ENCODE assay signal across 17 cellular contexts in genomic region chr3:9817437-9817836, GRCh38. TPM values are rescaled to one million over a fixed set of nuclear protein-coding genes. Genes with fewer than 3 reads are reported as not detected.
DNase-seq lines count a peak whose midpoint lies in the region; ATAC-seq and TF ChIP-seq lines count a peak whose summit lies in the region.
"Had no signal": no experiment of that assay in that cellular context is flagged by ENCODE, and none has a peak within 500 bp of the region (broad histone marks: within the 10 kb centered on the region; RNA-seq: fewer than 3 reads in every experiment).

No MANE protein-coding gene starts in this region.

- TF ChIP-seq CTCF in mammary epithelial cell (conservative IDR thresholded peaks at IDR 0.05 in 1 of 2, IDR thresholded peaks at IDR 0.05 in 1 of 2; ENCODE audit: extremely low read depth in 1 of 2, insufficient read depth in 1 of 2, low read depth in 1 of 2, low read length in 2 of 2): no peak
- TF ChIP-seq CTCF in prostate gland (IDR thresholded peaks at IDR 0.05): no peak
- no peak for TF ChIP-seq CTCF in Calu3 (IDR thresholded peaks at IDR 0.05; ENCODE audit: unreplicated experiment)

- no peaks in the 10 kb centered on the region for H3K9me3 Mint-ChIP-seq in activated T-helper 17 cell treated with anti-CD3 and anti-CD28 coated beads, Interleukin-2, amount 50 U/mL, for 72 hours
- no peaks in the 10 kb centered on the region for H3K9me3 Mint-ChIP-seq in stimulated activated effector memory CD8-positive, alpha-beta T cell treated with anti-CD3 and anti-CD28 coated beads, Interleukin-12 subunit alpha, Interleukin-12 subunit beta, amount 100 ng/mL, for 72 hours
- H3K9me3 Mint-ChIP-seq in CD4-positive, alpha-beta memory T cell: peaks cover 0 to 2% (median 0%) of the 10 kb centered on the region in 8 donors
- no peaks in the 10 kb centered on the region for H3K9me3 Mint-ChIP-seq in Calu3 (ENCODE audit: low read depth, unreplicated experiment)
- H3K9me3 Mint-ChIP-seq: IgD-negative memory B cell had no signal

- BruUV-seq in mammary epithelial cell (replicated peaks; lab: Mats Ljungman, UMichigan) (no TSS peak), Calu3 (replicated peaks; lab: Mats Ljungman, UMichigan) (no TSS peak)

- no peak overlapping the region for H3K27ac Mint-ChIP-seq in activated T-helper 17 cell treated with anti-CD3 and anti-CD28 coated beads, Interleukin-2, amount 50 U/mL, for 72 hours
- H3K27ac Mint-ChIP-seq in stimulated activated effector memory CD8-positive, alpha-beta T cell treated with anti-CD3 and anti-CD28 coated beads, Interleukin-12 subunit alpha, Interleukin-12 subunit beta, amount 100 ng/mL, for 72 hours: no peak overlapping the region
- H3K27ac Mint-ChIP-seq in CD4-positive, alpha-beta memory T cell: no peak overlapping the region
- H3K27ac Mint-ChIP-seq in Calu3 (ENCODE audit: unreplicated experiment): no peak overlapping the region
- H3K27ac Mint-ChIP-seq: B cell; CD4-positive, CD25-positive, alpha-beta regulatory T cell; IgD-negative memory B cell had no signal

- dilution Hi-C loops in mammary epithelial cell (cut with HindIII; ENCODE audit: low sequenced_read_pairs): loop anchor here (5.0 kb wide), 3 partner anchors 35 to 465 kb away; no protein-coding TSS in a partner anchor

- H3K36me3 Mint-ChIP-seq in activated T-helper 17 cell treated with anti-CD3 and anti-CD28 coated beads, Interleukin-2, amount 50 U/mL, for 72 hours (ENCODE audit: low read depth): peaks cover 18% of the 10 kb centered on the region
- H3K36me3 Mint-ChIP-seq in stimulated activated effector memory CD8-positive, alpha-beta T cell treated with anti-CD3 and anti-CD28 coated beads, Interleukin-12 subunit alpha, Interleukin-12 subunit beta, amount 100 ng/mL, for 72 hours: peaks cover 21% of the 10 kb centered on the region
- H3K36me3 Mint-ChIP-seq in CD4-positive, alpha-beta memory T cell: peaks cover 0 to 8% of the 10 kb centered on the region in 2 donors
- peaks cover 7% of the 10 kb centered on the region for H3K36me3 Mint-ChIP-seq in Calu3 (ENCODE audit: insufficient read depth, unreplicated experiment)

- H3K9ac ChIP-seq in GM23248 (no peak overlapping the region), mammary epithelial cell (ENCODE audit: insufficient read depth, low read length) (no peak overlapping the region)
- H3K9ac ChIP-seq: BLaER1 treated with 17β-estradiol and CSF1 and Interleukin-3, amounts not matched to agents 10 nM and 100 nM had no signal

- H3K27me3 ChIP-seq in GM23248 (replicated peaks; ENCODE audit: insufficient read depth) (no peaks in the 10 kb centered on the region), mammary epithelial cell (ENCODE audit: insufficient read depth, low read length) (no peaks in the 10 kb centered on the region), prostate gland (replicated peaks; ENCODE audit: insufficient read depth) (no peaks in the 10 kb centered on the region)
- H3K27me3 ChIP-seq in CD4-positive, alpha-beta memory T cell (ENCODE audit: insufficient read depth, low read length): no peaks in the 10 kb centered on the region
- H3K27me3 ChIP-seq: BLaER1 treated with 17β-estradiol and CSF1 and Interleukin-3, amounts not matched to agents 10 nM and 100 nM had no signal

- in situ Hi-C loops in GM23248 (cut with MboI): no loop called here
- in situ Hi-C loops in mammary epithelial cell (cut with MboI; ENCODE audit: low sequenced_read_pairs in 2 of 2): no loop called here

- CTCF ChIA-PET in mammary epithelial cell (lab: Charles Lee; ENCODE audit: low non-redundant PET) (no interaction called here), Calu3 (lab: Charles Lee) (no interaction called here)
- CTCF ChIA-PET in CD4-positive, alpha-beta memory T cell (lab: Charles Lee; ENCODE audit: partially characterized antibody): interaction anchor here (1.4 kb wide), 1 partner anchor 10 kb away, joined by 5 read pairs; no protein-coding TSS in a partner anchor

- DNase-seq in GM23248 (peak; percentile 23), mammary epithelial cell (peak; percentile 74), prostate gland (ENCODE audit: low spot score) (no peak), Calu3 (no peak)
- no peak for DNase-seq in stimulated activated effector memory CD8-positive, alpha-beta T cell treated with anti-CD3 and anti-CD28 coated beads, Interleukin-12 subunit alpha, Interleukin-12 subunit beta, amount 100 ng/mL, for 72 hours (ENCODE audit: low spot score in 2 of 2)
- no peak for DNase-seq in CD4-positive, alpha-beta memory T cell
- DNase-seq: CD4-positive, CD25-positive, alpha-beta regulatory T cell; DMS79 treated with DMSO at 0.1 percent for 48 hours; GF-D8; KG1 had no signal

- no peaks in the 10 kb centered on the region for H3K27me3 Mint-ChIP-seq in activated T-helper 17 cell treated with anti-CD3 and anti-CD28 coated beads, Interleukin-2, amount 50 U/mL, for 72 hours
- H3K27me3 Mint-ChIP-seq in CD4-positive, alpha-beta memory T cell: no peaks in the 10 kb centered on the region
- H3K27me3 Mint-ChIP-seq in Calu3 (ENCODE audit: unreplicated experiment): no peaks in the 10 kb centered on the region
- H3K27me3 Mint-ChIP-seq: B cell; CD4-positive, CD25-positive, alpha-beta regulatory T cell; IgD-negative memory B cell had no signal

- peak; percentile 21 for ATAC-seq in activated T-helper 17 cell treated with anti-CD3 and anti-CD28 coated beads, Interleukin-2, amount 50 U/mL, for 72 hours (replicated peaks)
- ATAC-seq in stimulated activated effector memory CD8-positive, alpha-beta T cell treated with anti-CD3 and anti-CD28 coated beads, Interleukin-12 subunit alpha, Interleukin-12 subunit beta, amount 100 ng/mL, for 72 hours: peak; percentile 44
- no peak for ATAC-seq in GM21367 (IDR thresholded peaks at IDR 0.05; ENCODE audit: unreplicated experiment)
- ATAC-seq: HepG2 had no signal

- H4K20me1 ChIP-seq in GM23248 (ENCODE audit: insufficient read depth): no peaks in the 10 kb centered on the region
- H4K20me1 ChIP-seq in mammary epithelial cell (ENCODE audit: insufficient read depth, low read length): no peaks in the 10 kb centered on the region
- H4K20me1 ChIP-seq: BLaER1 treated with 17β-estradiol and CSF1 and Interleukin-3, amounts not matched to agents 10 nM and 100 nM had no signal

- no peaks in the 10 kb centered on the region for H3K9me3 ChIP-seq in GM23248 (ENCODE audit: low read depth)
- H3K9me3 ChIP-seq in mammary epithelial cell (replicated peaks; ENCODE audit: insufficient read depth, low read length): no peaks in the 10 kb centered on the region
- H3K9me3 ChIP-seq in CD4-positive, alpha-beta memory T cell (ENCODE audit: control insufficient read depth in 1 of 2, low read length in 2 of 2): no peaks in the 10 kb centered on the region
- no peaks in the 10 kb centered on the region for H3K9me3 ChIP-seq in prostate gland
- H3K9me3 ChIP-seq: BLaER1 treated with 17β-estradiol and CSF1 and Interleukin-3, amounts not matched to agents 10 nM and 100 nM; HAP-1 had no signal

- no peak overlapping the region for H3K4me3 Mint-ChIP-seq in activated T-helper 17 cell treated with anti-CD3 and anti-CD28 coated beads, Interleukin-2, amount 50 U/mL, for 72 hours
- no peak overlapping the region for H3K4me3 Mint-ChIP-seq in stimulated activated effector memory CD8-positive, alpha-beta T cell treated with anti-CD3 and anti-CD28 coated beads, Interleukin-12 subunit alpha, Interleukin-12 subunit beta, amount 100 ng/mL, for 72 hours
- H3K4me3 Mint-ChIP-seq in CD4-positive, alpha-beta memory T cell: no peak overlapping the region
- no peak overlapping the region for H3K4me3 Mint-ChIP-seq in Calu3 (ENCODE audit: low read depth, unreplicated experiment)
- H3K4me3 Mint-ChIP-seq: B cell, IgD-negative memory B cell had no signal

- peaks cover 3% of the 10 kb centered on the region; the same call in 1 of the 2 replicates for H3K36me3 ChIP-seq in GM23248 (ENCODE audit: low read depth)
- H3K36me3 ChIP-seq in mammary epithelial cell (ENCODE audit: insufficient read depth, low read length): no peaks in the 10 kb centered on the region
- H3K36me3 ChIP-seq in CD4-positive, alpha-beta memory T cell (ENCODE audit: insufficient read depth, low read length): no peaks in the 10 kb centered on the region
- no peaks in the 10 kb centered on the region for H3K36me3 ChIP-seq in prostate gland

- 83 to 85% methylated on average over 6 of the region's 6 CpGs for WGBS in GM23248 (ENCODE audit: low coverage in 1 of 2, low lambda C conversion rate in 2 of 2, missing lambda C conversion rate in 2 of 2), 2 experiments
- 6% methylated on average over 6 of the region's 6 CpGs for WGBS in mammary epithelial cell (ENCODE audit: low coverage, missing lambda C conversion rate)
- 86% methylated on average over 6 of the region's 6 CpGs for WGBS in prostate gland

- no peak overlapping the region for H3K4me2 ChIP-seq in GM23248 (ENCODE audit: unreplicated experiment)
- H3K4me2 ChIP-seq in mammary epithelial cell (ENCODE audit: insufficient read depth, low read depth, low read length): no peak overlapping the region
- H3K4me2 ChIP-seq: BLaER1 treated with 17β-estradiol and CSF1 and Interleukin-3, amounts not matched to agents 10 nM and 100 nM had no signal

- POLR2A ChIA-PET in CD4-positive, alpha-beta memory T cell (lab: Charles Lee; ENCODE audit: partially characterized antibody): interaction anchor here (1.4 kb wide), 1 partner anchor 25 kb away, joined by 4 read pairs; the partner anchor contains the start of genes ARPC4 and TADA3

- H3K79me2 ChIP-seq in GM23248 (ENCODE audit: insufficient read depth) (no peaks in the 10 kb centered on the region), mammary epithelial cell (ENCODE audit: insufficient read depth, low read length) (no peaks in the 10 kb centered on the region)

- peaks cover 6% of the 10 kb centered on the region for H3K4me1 Mint-ChIP-seq in activated T-helper 17 cell treated with anti-CD3 and anti-CD28 coated beads, Interleukin-2, amount 50 U/mL, for 72 hours
- H3K4me1 Mint-ChIP-seq in stimulated activated effector memory CD8-positive, alpha-beta T cell treated with anti-CD3 and anti-CD28 coated beads, Interleukin-12 subunit alpha, Interleukin-12 subunit beta, amount 100 ng/mL, for 72 hours: no peaks in the 10 kb centered on the region
- peaks cover 0 to 4% (median 0%) of the 10 kb centered on the region in 4 donors for H3K4me1 Mint-ChIP-seq in CD4-positive, alpha-beta memory T cell
- H3K4me1 Mint-ChIP-seq in Calu3 (ENCODE audit: low read depth, unreplicated experiment): no peaks in the 10 kb centered on the region
- H3K4me1 Mint-ChIP-seq: B cell, IgD-negative memory B cell had no signal

- H3K27ac ChIP-seq in GM23248 (no peak overlapping the region), mammary epithelial cell (ENCODE audit: insufficient read depth, low read depth, low read length) (no peak overlapping the region), prostate gland (no peak overlapping the region)
- no peak overlapping the region for H3K27ac ChIP-seq in CD4-positive, alpha-beta memory T cell (ENCODE audit: low read depth, low read length)
- H3K27ac ChIP-seq: BLaER1 treated with 17β-estradiol and CSF1 and Interleukin-3, amounts not matched to agents 10 nM and 100 nM had no signal

- intact Hi-C loops in mammary epithelial cell (cut with micrococcal nuclease): no loop called here
- intact Hi-C loops in CD4-positive, alpha-beta memory T cell (cut with micrococcal nuclease): no loop called here
- intact Hi-C loops in prostate gland (cut with DNase I): no loop called here
- intact Hi-C loops in Calu3 (cut with micrococcal nuclease; ENCODE audit: unreplicated experiment): no loop called here

- H3K4me3 ChIP-seq in GM23248 (no peak overlapping the region), mammary epithelial cell (replicated peaks in 1 of 3; ENCODE audit: insufficient read depth in 1 of 3, low read depth in 2 of 3, low read length in 3 of 3) (no peak overlapping the region), prostate gland (no peak overlapping the region)
- no peak overlapping the region for H3K4me3 ChIP-seq in CD4-positive, alpha-beta memory T cell (ENCODE audit: low read length in 2 of 2)
- H3K4me3 ChIP-seq: BLaER1 treated with 17β-estradiol and CSF1 and Interleukin-3, amounts not matched to agents 10 nM and 100 nM; HAP-1 had no signal

- no peaks in the 10 kb centered on the region for H3K4me1 ChIP-seq in GM23248 (ENCODE audit: insufficient read depth)
- peaks cover 4% of the 10 kb centered on the region for H3K4me1 ChIP-seq in mammary epithelial cell (ENCODE audit: insufficient read depth, low read length)
- H3K4me1 ChIP-seq in CD4-positive, alpha-beta memory T cell (ENCODE audit: insufficient read depth, low read length): no peaks in the 10 kb centered on the region
- no peaks in the 10 kb centered on the region for H3K4me1 ChIP-seq in prostate gland (replicated peaks)
- H3K4me1 ChIP-seq: BLaER1 treated with 17β-estradiol and CSF1 and Interleukin-3, amounts not matched to agents 10 nM and 100 nM; HAP-1 had no signal

- H2AFZ ChIP-seq in GM23248 (no peak overlapping the region), mammary epithelial cell (ENCODE audit: low read depth, low read length) (no peak overlapping the region)

- H3K9me2 ChIP-seq in GM23248 (ENCODE audit: insufficient read depth): no peaks in the 10 kb centered on the region

- no peaks in the 10 kb centered on the region for H3F3A ChIP-seq in GM23248 (ENCODE audit: insufficient read depth)

- TF ChIP-seq POLR2A in prostate gland (IDR thresholded peaks at IDR 0.05): no peak

RNA-seq across cellular contexts. Expression of gene TTLL3, which starts 7.4 kb away (rescaled TPM):
- 30.3 and 31.1 TPM in 2 replicates for total RNA-seq in GM23248 (2014; rRNA removed; shearing (Covaris generic))
- polyA plus RNA-seq in GM23248 (2016; fragmentation: Nextera tagmentation; extraction: Ambion mirVana) (20.1 and 26.9 TPM in 2 replicates), mammary epithelial cell (6.9 TPM)
- 100 to 1,000 TPM in 1 of 2 donors, 10 to 100 TPM in 1; 55.9 to 123 TPM for total RNA-seq in activated T-helper 17 cell treated with anti-CD3 and anti-CD28 coated beads, Interleukin-2, amount 50 U/mL, for 72 hours
- total RNA-seq in mammary epithelial cell (10 to 100 TPM; 15.8 to 33.3 TPM), prostate gland (10 to 100 TPM; 40.7 to 69.0 TPM), Calu3 (2022) (19.5 and 21.9 TPM in 2 replicates)
- 1.2 TPM for polyA minus RNA-seq in mammary epithelial cell
- total RNA-seq in CD4-positive, alpha-beta memory T cell: 10 to 100 TPM; 81.4 to 91.7 TPM
- 1 to 10 TPM; 3.0 to 5.9 TPM for polyA plus RNA-seq in CD4-positive, alpha-beta memory T cell

RNA-seq across cellular contexts. Expression of gene ARPC4, which starts 24.6 kb away (rescaled TPM):
- total RNA-seq in GM23248 (2014; rRNA removed; shearing (Covaris generic)): 315 and 325 TPM in 2 replicates
- polyA plus RNA-seq in GM23248 (2016; fragmentation: Nextera tagmentation; extraction: Ambion mirVana) (182 and 190 TPM in 2 replicates), mammary epithelial cell (267 TPM)
- total RNA-seq in activated T-helper 17 cell treated with anti-CD3 and anti-CD28 coated beads, Interleukin-2, amount 50 U/mL, for 72 hours: 100 to 1,000 TPM; 159 to 291 TPM
- total RNA-seq in mammary epithelial cell (100 to 1,000 TPM; 135 to 202 TPM), prostate gland (100 to 1,000 TPM; 121 to 152 TPM), Calu3 (2022) (133 and 141 TPM in 2 replicates)
- 174 TPM for polyA minus RNA-seq in mammary epithelial cell
- total RNA-seq in CD4-positive, alpha-beta memory T cell: 100 to 1,000 TPM; 164 to 168 TPM
- polyA plus RNA-seq in CD4-positive, alpha-beta memory T cell: 100 to 1,000 TPM; 235 to 287 TPM

RNA-seq across cellular contexts. Expression of gene TADA3, which starts 25.2 kb away (rescaled TPM):
- 131 and 135 TPM in 2 replicates for total RNA-seq in GM23248 (2014; rRNA removed; shearing (Covaris generic))
- 85.1 and 87.7 TPM in 2 replicates for polyA plus RNA-seq in GM23248 (2016; fragmentation: Nextera tagmentation; extraction: Ambion mirVana)
- total RNA-seq in activated T-helper 17 cell treated with anti-CD3 and anti-CD28 coated beads, Interleukin-2, amount 50 U/mL, for 72 hours: 10 to 100 TPM; 77.8 to 81.9 TPM
- 10 to 100 TPM; 57.5 to 75.5 TPM for total RNA-seq in mammary epithelial cell
- polyA plus RNA-seq in mammary epithelial cell: 47.0 TPM
- 54.3 TPM for polyA minus RNA-seq in mammary epithelial cell
- total RNA-seq in CD4-positive, alpha-beta memory T cell: 10 to 100 TPM; 37.6 to 41.4 TPM
- polyA plus RNA-seq in CD4-positive, alpha-beta memory T cell: 10 to 100 TPM; 35.3 to 54.6 TPM
- total RNA-seq in prostate gland: 100 to 1,000 TPM; 130 to 131 TPM
- 45.8 and 48.5 TPM in 2 replicates for total RNA-seq in Calu3 (2022)

RNA-seq across cellular contexts. Expression of gene RPUSD3, which starts 26.4 kb away (rescaled TPM):
- 32.6 and 39.8 TPM in 2 replicates for total RNA-seq in GM23248 (2014; rRNA removed; shearing (Covaris generic))
- polyA plus RNA-seq in GM23248 (2016; fragmentation: Nextera tagmentation; extraction: Ambion mirVana): 37.4 and 38.3 TPM in 2 replicates
- total RNA-seq in activated T-helper 17 cell treated with anti-CD3 and anti-CD28 coated beads, Interleukin-2, amount 50 U/mL, for 72 hours: 10 to 100 TPM; 65.9 to 66.9 TPM
- total RNA-seq in mammary epithelial cell: 10 to 100 TPM; 35.0 to 40.8 TPM
- polyA plus RNA-seq in mammary epithelial cell: 57.7 TPM
- 27.1 TPM for polyA minus RNA-seq in mammary epithelial cell
- 10 to 100 TPM; 63.3 to 67.6 TPM for total RNA-seq in CD4-positive, alpha-beta memory T cell
- 10 to 100 TPM; 55.2 to 68.4 TPM for polyA plus RNA-seq in CD4-positive, alpha-beta memory T cell
- 10 to 100 TPM; 40.9 to 44.6 TPM for total RNA-seq in prostate gland
- total RNA-seq in Calu3 (2022): 30.9 and 41.7 TPM in 2 replicates

RNA-seq across cellular contexts. Expression of gene CAMK1, which starts 47.7 kb away (rescaled TPM):
- 26.9 and 30.6 TPM in 2 replicates for total RNA-seq in GM23248 (2014; rRNA removed; shearing (Covaris generic))
- 27.7 and 28.3 TPM in 2 replicates for polyA plus RNA-seq in GM23248 (2016; fragmentation: Nextera tagmentation; extraction: Ambion mirVana)
- total RNA-seq in activated T-helper 17 cell treated with anti-CD3 and anti-CD28 coated beads, Interleukin-2, amount 50 U/mL, for 72 hours: 10 to 100 TPM; 23.9 to 75.4 TPM
- total RNA-seq in mammary epithelial cell: 1 to 10 TPM in 1 of 2 donors, under 1 TPM in 1; 0.50 to 2.3 TPM
- 2.4 TPM for polyA plus RNA-seq in mammary epithelial cell
- polyA minus RNA-seq in mammary epithelial cell: not detected
- total RNA-seq in CD4-positive, alpha-beta memory T cell: 1 to 10 TPM; 2.1 to 2.6 TPM
- 1 to 10 TPM; 3.5 to 5.8 TPM for polyA plus RNA-seq in CD4-positive, alpha-beta memory T cell
- 100 to 1,000 TPM in 1 of 2 donors, 10 to 100 TPM in 1; 74.4 to 167 TPM for total RNA-seq in prostate gland
- 4.1 and 7.2 TPM in 2 replicates for total RNA-seq in Calu3 (2022)

Comparison
In these comparisons a context has a peak if more than half of its experiments do, and no peak if none do; other contexts are left out.
1. DNase-seq: peak in GM23248 (single experiment) and mammary epithelial cell (single experiment); none in stimulated activated effector memory CD8-positive, alpha-beta T cell treated with anti-CD3 and anti-CD28 coated beads, Interleukin-12 subunit alpha, Interleukin-12 subunit beta, amount 100 ng/mL, for 72 hours (0 of 2), CD4-positive, alpha-beta memory T cell (0 of 5), prostate gland (single experiment) and Calu3 (single experiment).